14 cellular contexts compared by ENCODE assay signal in genomic region chr22:25382762-25383161, GRCh38.
DNase-seq lines count a peak whose midpoint lies in the region; ATAC-seq, FAIRE-seq and TF ChIP-seq lines count a peak whose summit lies in the region.
"Had no signal": no experiment of that assay in that cellular context is flagged by ENCODE, and none has a peak within 500 bp of the region (broad histone marks: within the 10 kb centered on the region; RNA-seq: fewer than 3 reads in every experiment).

No MANE protein-coding gene starts in this region.

- intact Hi-C loops in dorsolateral prefrontal cortex (cut with DNase I), result no loop called here

- ATAC-seq in A549, result peak; percentile 54 to 71; a peak in 5 of 6 replicates

- no peak overlapping the region for H3K4me3 ChIP-seq in A549
- H3K4me3 ChIP-seq in epithelial cell of proximal tubule (ENCODE audit: low read depth, low read length), result no peak overlapping the region
- no peak overlapping the region for H3K4me3 ChIP-seq in dorsolateral prefrontal cortex
- H3K4me3 ChIP-seq: skin epidermis had no signal

- no peaks in the 10 kb centered on the region for H3K9me3 ChIP-seq in A549

- H3K4me2 ChIP-seq in A549, result no peak overlapping the region

- CTCF ChIA-PET in A549 (lab: Yijun Ruan, JAX) (interaction anchor here (0.5 to 1.2 kb wide), 3 partner anchors 9 to 427 kb away, joined by 3 to 5 read pairs (median 4); no protein-coding TSS in a partner anchor), GM10248 (lab: Yijun Ruan, JAX) (no interaction called here)

- no peak for TF ChIP-seq POLR2A in A549 (IDR thresholded peaks at IDR 0.05; ENCODE audit: low read length)

- TF ChIP-seq RAD21 in A549 (conservative IDR thresholded peaks at IDR 0.05 in 1 of 2, IDR thresholded peaks at IDR 0.05 in 1 of 2), result no peak

- POLR2A ChIA-PET in A549 (lab: Yijun Ruan, JAX) (no interaction called here), GM10248 (lab: Yijun Ruan, JAX) (no interaction called here)

- TF ChIP-seq CTCF in A549 (IDR thresholded peaks at IDR 0.05) (no peak), GM10248 (IDR thresholded peaks at IDR 0.05; ENCODE audit: control extremely low read depth, extremely low read depth, low read depth, missing control alignments) (peak; percentile 17), epithelial cell of proximal tubule (conservative IDR thresholded peaks at IDR 0.05; ENCODE audit: low read depth, low read length) (peak; percentile 55), dorsolateral prefrontal cortex (IDR thresholded peaks at IDR 0.05 in 54 of 56, conservative IDR thresholded peaks at IDR 0.05 in 2 of 56; ENCODE audit: low read depth in 1 of 56, partially characterized antibody in 56 of 56) (no peak)

- H3K27ac ChIP-seq in A549 (no peak overlapping the region), dorsolateral prefrontal cortex (no peak overlapping the region)
- H3K27ac ChIP-seq: skin epidermis had no signal

- no peak for FAIRE-seq in A549 (lab: Jason Lieb, UNC)

- no peak for DNase-seq in A549 (ENCODE audit: low read depth in 1 of 2, low spot score in 1 of 2)
- DNase-seq in GM10248 (ENCODE audit: extremely low spot score), result no peak
- peak; percentile 54 for DNase-seq in NCI-H69 (lab: John Stamatoyannopoulos, UW)
- no peak for DNase-seq in epithelial cell of proximal tubule (ENCODE audit: low read depth)
- DNase-seq in superior temporal gyrus (ENCODE audit: extremely low spot score), result no peak
- DNase-seq in activated gamma-delta T cell treated with Interleukin-2 at 50 U/mL for 16 hours, result no peak
- no peak for DNase-seq in DMS53 treated with DMSO at 0.1 percent for 48 hours (lab: John Stamatoyannopoulos, UW; ENCODE audit: unreplicated experiment)
- no peak for DNase-seq in dorsolateral prefrontal cortex
- DNase-seq: aorta; C1 segment of cervical spinal cord; effector CD8-positive, alpha-beta T cell; EL; NK-92 treated with Interleukin-12 subunit alpha and Interleukin-12 subunit beta, amount 100 ng/mL, for 24 hours had no signal

- H3K4me1 ChIP-seq in A549, result no peaks in the 10 kb centered on the region

- H3K27me3 ChIP-seq in dorsolateral prefrontal cortex, result no peaks in the 10 kb centered on the region

- TF ChIP-seq EP300 in A549 (IDR thresholded peaks at IDR 0.05), result no peak

- 77% methylated on average over 5 of the region's 7 CpGs for WGBS in A549 (ENCODE audit: missing lambda C conversion rate)

TF ChIP-seq in A549, 52 proteins besides CTCF, POLR2A, EP300 and RAD21:
- TF ChIP-seq CBX8 (IDR thresholded peaks at IDR 0.05) (no peak), HMGXB4 (CRISPR knock-in tag; IDR thresholded peaks at IDR 0.05; ENCODE audit: borderline replicate concordance) (no peak), SREBF2 (IDR thresholded peaks at IDR 0.05) (no peak), HDAC2 (IDR thresholded peaks at IDR 0.05) (no peak), ELK1 (IDR thresholded peaks at IDR 0.05; ENCODE audit: low read depth, low read length) (no peak), ZSCAN20 (CRISPR knock-in tag; IDR thresholded peaks at IDR 0.05) (no peak), POLR2AphosphoS2 (conservative IDR thresholded peaks at IDR 0.05; ENCODE audit: low read length) (no peak), E2F6 (IDR thresholded peaks at IDR 0.05; ENCODE audit: borderline replicate concordance, low read depth) (no peak), EHF (CRISPR knock-in tag; IDR thresholded peaks at IDR 0.05) (no peak), FOSB (CRISPR knock-in tag; IDR thresholded peaks at IDR 0.05) (no peak), REST (IDR thresholded peaks at IDR 0.05) (no peak), HOXB13 (CRISPR knock-in tag; IDR thresholded peaks at IDR 0.05; ENCODE audit: low read depth) (no peak), JUN (IDR thresholded peaks at IDR 0.05) (no peak), NR3C1 (IDR thresholded peaks at IDR 0.05) (no peak)

Comparison
In these comparisons a context has a peak if more than half of its experiments do, and no peak if none do; other contexts are left out.
1. CTCF ChIP-seq: peak in GM10248 (single experiment) and epithelial cell of proximal tubule (single experiment); none in A549 (single experiment) and dorsolateral prefrontal cortex (0 of 56).